ENCODE assay signal across 7 cellular contexts in genomic region chr15:68234520-68234919, GRCh38. TPM values are rescaled to one million over a fixed set of nuclear protein-coding genes. Genes with fewer than 3 reads are reported as not detected.
DNase-seq lines count a peak whose midpoint lies in the region; ATAC-seq, FAIRE-seq and TF ChIP-seq lines count a peak whose summit lies in the region.
"Not testable (repeated sequence)": the region's sequence is repeated elsewhere in the genome, so short reads cannot be mapped to it uniquely, and the experiment has no call there.

No MANE protein-coding gene starts in this region.

- peaks cover 14% of the 10 kb centered on the region for H3K9me3 Mint-ChIP-seq in nephron
- H3K9me3 Mint-ChIP-seq in type B pancreatic cell, result not testable (repeated sequence)

- not testable (repeated sequence) for H3K27ac ChIP-seq in SJCRH30; K562 (ENCODE audit: extremely low read depth, low read depth, low read length); HepG2 (ENCODE audit: extremely low read length, insufficient read depth, low read length); neuronal stem cell (replicated peaks; ENCODE audit: low read length)

- peaks cover 36% of the 10 kb centered on the region for H3K4me1 Mint-ChIP-seq in nephron
- peaks cover 35% of the 10 kb centered on the region for H3K4me1 Mint-ChIP-seq in type B pancreatic cell (ENCODE audit: unreplicated experiment)

- TF ChIP-seq EP300 in K562 (IDR thresholded peaks at IDR 0.05; ENCODE audit: low read length); HepG2 (IDR thresholded peaks at IDR 0.05; ENCODE audit: low read depth in 2 of 2, low read length in 2 of 2); HepG2 (CRISPR knock-in tag; IDR thresholded peaks at IDR 0.05; ENCODE audit: borderline replicate concordance): not testable (repeated sequence)

- H3K4me1 ChIP-seq in SJCRH30 (peaks cover 13% of the 10 kb centered on the region; the same call in 1 of the 2 replicates), K562 (replicated peaks in 1 of 2; ENCODE audit: control insufficient read depth in 2 of 2, insufficient read depth in 2 of 2, low read length in 2 of 2) (peaks cover 20 to 24% of the 10 kb centered on the region in 2 experiments), HepG2 (ENCODE audit: insufficient read depth, low read length) (peaks cover 54% of the 10 kb centered on the region)
- H3K4me1 ChIP-seq in neuronal stem cell (ENCODE audit: control insufficient read depth in 2 of 2, insufficient read depth in 1 of 2, low read depth in 1 of 2, low read length in 2 of 2), result not testable (repeated sequence)

- H2BK15ac ChIP-seq in neuronal stem cell (ENCODE audit: low read length), result not testable (repeated sequence)

- not testable (repeated sequence) for H3K79me1 ChIP-seq in neuronal stem cell (ENCODE audit: low read depth, low read length)

- H3K9me1 ChIP-seq in K562 (ENCODE audit: control insufficient read depth, insufficient read depth, low read length), result not testable (repeated sequence)

- not testable (repeated sequence) for H3K4ac ChIP-seq in neuronal stem cell (ENCODE audit: low read length)

- not testable (repeated sequence) for BruUV-seq in K562 (replicated peaks; lab: Mats Ljungman, UMichigan); HepG2 (replicated peaks; lab: Mats Ljungman, UMichigan)

- not testable (repeated sequence) for TF ChIP-seq CTCF in K562 (IDR thresholded peaks at IDR 0.05 in 2 of 3, conservative IDR thresholded peaks at IDR 0.05 in 1 of 3; ENCODE audit: insufficient read depth in 2 of 3, low read depth in 1 of 3, low read length in 3 of 3); HepG2 (CRISPR knock-in tag; IDR thresholded peaks at IDR 0.05); nephron (IDR thresholded peaks at IDR 0.05; ENCODE audit: unreplicated experiment in 3 of 3); type B pancreatic cell (conservative IDR thresholded peaks at IDR 0.05)

- not testable (repeated sequence) for H4K91ac ChIP-seq in neuronal stem cell (ENCODE audit: low read depth, low read length, poor library complexity)

- H3K4me3 ChIP-seq in SJCRH30 (peak overlapping the region; percentile 5; the same call in 1 of the 2 replicates), HepG2 (replicated peaks in 1 of 3; ENCODE audit: insufficient read depth in 1 of 3, low read depth in 2 of 3, low read length in 3 of 3) (peak overlapping the region in 2 of 3 experiments; percentile 20 to 22; a peak in 1 of 6 replicates)
- not testable (repeated sequence) for H3K4me3 ChIP-seq in K562; neuronal stem cell (ENCODE audit: low read length in 2 of 2)

- H4K20me1 ChIP-seq in K562 (replicated peaks; ENCODE audit: control insufficient read depth, insufficient read depth, low read length); HepG2 (ENCODE audit: insufficient read depth, low read length): not testable (repeated sequence)

- not testable (repeated sequence) for H2AK5ac ChIP-seq in neuronal stem cell (ENCODE audit: low read depth, low read length)

- not testable (repeated sequence) for H3K79me2 ChIP-seq in K562 (ENCODE audit: control insufficient read depth, insufficient read depth, low read length); HepG2 (ENCODE audit: insufficient read depth, low read length)

- intact Hi-C loops in K562 (cut with micrococcal nuclease); Right ventricle myocardium inferior (cut with DNase I): not testable (repeated sequence)
- intact Hi-C loops in HepG2 (cut with micrococcal nuclease; ENCODE audit: unreplicated experiment), result loop anchor here (5.0 kb wide), 1 partner anchor 43 kb away; the partner anchor contains the start of gene FEM1B

- H3K4me2 ChIP-seq in K562 (ENCODE audit: insufficient read depth, low read length), result peak overlapping the region; percentile 57
- peak overlapping the region; percentile 76 for H3K4me2 ChIP-seq in HepG2 (ENCODE audit: low read depth, low read length)
- H3K4me2 ChIP-seq in neuronal stem cell (ENCODE audit: insufficient read depth, low read length, poor library complexity, severe bottlenecking), result not testable (repeated sequence)

- H3K27ac Mint-ChIP-seq in nephron (peak overlapping the region; percentile 67 to 92 (median 75)), type B pancreatic cell (peak overlapping the region; percentile 36)

- not testable (repeated sequence) for H2BK12ac ChIP-seq in neuronal stem cell (ENCODE audit: low read length)

- peak overlapping the region in 1 of 3 experiments; percentile 73 for H3K4me3 Mint-ChIP-seq in nephron
- H3K4me3 Mint-ChIP-seq in type B pancreatic cell, result not testable (repeated sequence)

- TF ChIP-seq POLR2A in K562 (conservative IDR thresholded peaks at IDR 0.05); HepG2 (IDR thresholded peaks at IDR 0.05; ENCODE audit: insufficient read depth in 1 of 2, low read depth in 2 of 2, low read length in 2 of 2): not testable (repeated sequence)

- H3K36me3 Mint-ChIP-seq in nephron (ENCODE audit: low read depth); type B pancreatic cell: not testable (repeated sequence)

- 73% methylated on average over 9 of the region's 9 CpGs for WGBS in K562 (ENCODE audit: insufficient coverage, low coverage, missing lambda C conversion rate)
- WGBS in HepG2 (ENCODE audit: low lambda C conversion rate), result 62% methylated on average over 9 of the region's 9 CpGs
- no CpG with 5 or more reads among the region's 9 CpGs for WGBS in neuronal stem cell (ENCODE audit: extremely low coverage in 2 of 2, insufficient read length in 2 of 2, insufficient replicate concordance in 1 of 2), 2 donors

- ATAC-seq in K562, Right ventricle myocardium inferior, HepG2: not testable (repeated sequence)

- H3K9ac ChIP-seq in K562 (ENCODE audit: insufficient read depth in 1 of 2, low read depth in 2 of 2, low read length in 2 of 2), result 0 out of 4 replicates have a peak overlapping the region, but pooled peaks have one; percentile 1
- H3K9ac ChIP-seq in HepG2 (ENCODE audit: insufficient read depth, low read depth, low read length); neuronal stem cell (ENCODE audit: low read depth, low read length, poor library complexity): not testable (repeated sequence)

- H2BK5ac ChIP-seq in neuronal stem cell (ENCODE audit: low read length), result not testable (repeated sequence)

- POLR2A ChIA-PET in K562 (lab: Yijun Ruan, JAX), result interaction anchor here (2.2 kb wide), 1 partner anchor 19 kb away, joined by 8 read pairs; no protein-coding TSS in a partner anchor
- POLR2A ChIA-PET in HepG2 (lab: Yijun Ruan, JAX), result not testable (repeated sequence)

- not testable (repeated sequence) for FAIRE-seq in K562 (lab: Jason Lieb, UNC); HepG2 (lab: Jason Lieb, UNC)

- not testable (repeated sequence) for H3K18ac ChIP-seq in neuronal stem cell (ENCODE audit: low read length)

- H3K27me3 ChIP-seq in SJCRH30; K562 (ENCODE audit: control insufficient read depth in 2 of 2, insufficient read depth in 2 of 2, low read length in 2 of 2); HepG2 (ENCODE audit: control insufficient read depth in 1 of 2, insufficient read depth in 2 of 2, low read length in 2 of 2); neuronal stem cell (ENCODE audit: control insufficient read depth in 3 of 3, insufficient read depth in 3 of 3, low read depth in 1 of 3, low read length in 3 of 3): not testable (repeated sequence)

- in situ Hi-C loops in K562 (cut with MboI); HepG2 (cut with HindIII; ENCODE audit: extremely low pct_ligation_motif_present, low pct_unique_long_range_greater_than_20kb): not testable (repeated sequence)

- not testable (repeated sequence) for H3K27me3 Mint-ChIP-seq in nephron (ENCODE audit: low read depth); type B pancreatic cell

- not testable (repeated sequence) for H3K36me3 ChIP-seq in SJCRH30; K562 (ENCODE audit: control insufficient read depth, insufficient read depth, low read length); HepG2 (replicated peaks in 1 of 2; ENCODE audit: control insufficient read depth in 1 of 2, insufficient read depth in 2 of 2, low read length in 2 of 2); neuronal stem cell (replicated peaks in 1 of 2; ENCODE audit: control insufficient read depth in 2 of 2, insufficient read depth in 2 of 2, low read length in 2 of 2)

- not testable (repeated sequence) for H3K9me3 ChIP-seq in SJCRH30 (replicated peaks); K562 (replicated peaks; ENCODE audit: control insufficient read depth, insufficient read depth, low read depth, low read length); HepG2 (ENCODE audit: low read length); neuronal stem cell (replicated peaks in 1 of 2; ENCODE audit: control insufficient read depth in 2 of 2, insufficient read depth in 1 of 2, low read depth in 1 of 2, low read length in 2 of 2)

- CTCF ChIA-PET in K562 (lab: Yijun Ruan, JAX; ENCODE audit: low intra/inter-chr PET ratio), result interaction anchor here (0.6 kb wide), 1 partner anchor 641 kb away, joined by 3 read pairs; no protein-coding TSS in a partner anchor
- CTCF ChIA-PET in HepG2 (lab: Yijun Ruan, JAX; ENCODE audit: low intra/inter-chr PET ratio, low total read pairs), result not testable (repeated sequence)

- not testable (repeated sequence) for DNase-seq in SJCRH30; K562 (ENCODE audit: extremely low read depth in 1 of 4, low spot score in 3 of 4); HepG2 (ENCODE audit: low spot score); neuronal stem cell (ENCODE audit: low spot score); type B pancreatic cell (ENCODE audit: extremely low spot score, unreplicated experiment)
- DNase-seq in Right ventricle myocardium inferior (ENCODE audit: missing footprints), result peak; percentile 62

- H4K8ac ChIP-seq in neuronal stem cell (ENCODE audit: low read depth, low read length), result not testable (repeated sequence)

- H3K14ac ChIP-seq in neuronal stem cell (ENCODE audit: low read length), result not testable (repeated sequence)

- not testable (repeated sequence) for H3K23ac ChIP-seq in neuronal stem cell (ENCODE audit: low read depth, low read length, poor library complexity)

- TF ChIP-seq RAD21 in K562 (CRISPR knock-in tag; conservative IDR thresholded peaks at IDR 0.05 in 1 of 2, IDR thresholded peaks at IDR 0.05 in 1 of 2); HepG2 (CRISPR knock-in tag; IDR thresholded peaks at IDR 0.05): not testable (repeated sequence)

- not testable (repeated sequence) for H2BK120ac ChIP-seq in neuronal stem cell (ENCODE audit: low read depth, low read length)

- H2AFZ ChIP-seq in K562 (ENCODE audit: low read depth, low read length), result peak overlapping the region; percentile 71
- peak overlapping the region; percentile 92 for H2AFZ ChIP-seq in HepG2 (ENCODE audit: low read length)
- H2AFZ ChIP-seq in neuronal stem cell (ENCODE audit: low read length), result peak overlapping the region; percentile 68

RNA-seq across cellular contexts. Expression of gene CLN6, which starts 5.0 kb away (rescaled TPM):
- total RNA-seq in SJCRH30 (2014; rRNA removed; shearing (Covaris generic)), result 62.2 and 82.7 TPM in 2 replicates
- total RNA-seq in K562 (2011; cell fraction: chromatin; rRNA removed; ENCODE audit: low replicate concordance), result 161 and 267 TPM in 2 replicates
- total RNA-seq in K562 (2011; cell fraction: nucleolus; rRNA removed), result 171 and 189 TPM in 2 replicates
- total RNA-seq in K562 (2011; cell fraction: nucleoplasm; rRNA removed), result 182 and 254 TPM in 2 replicates
- 25.8 and 32.5 TPM in 2 replicates for total RNA-seq in K562 (2014; rRNA removed)
- 22.3 and 24.8 TPM in 2 replicates for total RNA-seq in K562 (2014; rRNA removed; fragmentation: Illumina TruSeq; extraction: Trizol)
- total RNA-seq in K562 (2015; rRNA removed; fragmentation: Illumina TruSeq; extraction: Trizol), result 34.8 and 39.3 TPM in 2 replicates
- total RNA-seq in K562 (2021), result 51.6 and 53.3 TPM in 2 replicates
- polyA plus RNA-seq in K562 (2011; rRNA removed), result 46.0 and 47.3 TPM in 2 replicates
- polyA plus RNA-seq in K562 (2011; cell fraction: cytosol; rRNA removed), result 70.0 and 134 TPM in 2 replicates
- 68.6 and 106 TPM in 2 replicates for polyA plus RNA-seq in K562 (2011; cell fraction: nucleus; rRNA removed)
- polyA plus RNA-seq in K562 (2012), result 36.7 and 38.9 TPM in 2 replicates
- polyA plus RNA-seq in K562 (2014; fragmentation: Illumina TruSeq; extraction: Trizol), result 42.6 and 49.8 TPM in 2 replicates
- under 1 TPM; 0.71 to 0.77 TPM for polyA plus RNA-seq in K562 (2014; fragmentation: Nextera tagmentation; extraction: Ambion mirVana)
- polyA plus RNA-seq in K562 (2014; rRNA removed), result 47.5 and 60.1 TPM in 2 replicates
- 60.0 and 111 TPM in 2 replicates for polyA minus RNA-seq in K562 (2011; rRNA and poly(A)+ RNA removed)
- 26.9 and 47.0 TPM in 2 replicates for polyA minus RNA-seq in K562 (2011; cell fraction: cytosol; rRNA and poly(A)+ RNA removed)
- polyA minus RNA-seq in K562 (2011; cell fraction: nucleus; rRNA and poly(A)+ RNA removed), result 38.7 and 49.0 TPM in 2 replicates
- 7.7 TPM for total RNA-seq in Right ventricle myocardium inferior
- total RNA-seq in HepG2 (2016; rRNA removed; fragmentation: Illumina TruSeq; extraction: Trizol), result 11.1 and 27.1 TPM in 2 replicates
- 8.6 and 9.6 TPM in 2 replicates for total RNA-seq in HepG2 (2016; cell fraction: cytosol; rRNA removed; fragmentation: Illumina TruSeq; extraction: Trizol; ENCODE audit: low read depth)
- 11.8 and 24.4 TPM in 2 replicates for total RNA-seq in HepG2 (2016; cell fraction: insoluble cytoplasmic fraction; rRNA removed; fragmentation: Illumina TruSeq; extraction: Trizol)
- total RNA-seq in HepG2 (2016; cell fraction: membrane; rRNA removed; fragmentation: Illumina TruSeq; extraction: Trizol), result 21.8 and 24.8 TPM in 2 replicates
- total RNA-seq in HepG2 (2016; cell fraction: nucleus; rRNA removed; fragmentation: Illumina TruSeq; extraction: Trizol), result 26.2 and 36.2 TPM in 2 replicates
- 24.9 and 26.6 TPM in 2 replicates for polyA plus RNA-seq in HepG2 (2011; rRNA removed)
- 16.8 and 20.7 TPM in 2 replicates for polyA plus RNA-seq in HepG2 (2011; cell fraction: cytosol; rRNA removed)
- 31.9 and 38.5 TPM in 2 replicates for polyA plus RNA-seq in HepG2 (2011; cell fraction: nucleus; rRNA removed)
- polyA plus RNA-seq in HepG2 (2012), result 11.0 and 11.8 TPM in 2 replicates
- 12.8 and 17.1 TPM in 2 replicates for polyA plus RNA-seq in HepG2 (2016; cell fraction: cytosol; fragmentation: Illumina TruSeq; extraction: Trizol; ENCODE audit: low read depth)
- polyA plus RNA-seq in HepG2 (2016; cell fraction: insoluble cytoplasmic fraction; fragmentation: Illumina TruSeq; extraction: Trizol; ENCODE audit: low read depth), result 18.2 and 20.3 TPM in 2 replicates
- polyA plus RNA-seq in HepG2 (2016; cell fraction: membrane; fragmentation: Illumina TruSeq; extraction: Trizol; ENCODE audit: low read depth), result 26.1 and 27.9 TPM in 2 replicates
- 66.1 and 79.6 TPM in 2 replicates for polyA plus RNA-seq in HepG2 (2016; cell fraction: nucleus; fragmentation: Illumina TruSeq; extraction: Trizol; ENCODE audit: insufficient read depth, low read depth)
- 97.2 and 431 TPM in 2 replicates for polyA minus RNA-seq in HepG2 (2011; rRNA and poly(A)+ RNA removed; ENCODE audit: low replicate concordance)
- polyA minus RNA-seq in HepG2 (2011; cell fraction: cytosol; rRNA and poly(A)+ RNA removed), result 10.3 and 11.8 TPM in 2 replicates
- polyA minus RNA-seq in HepG2 (2011; cell fraction: nucleus; rRNA and poly(A)+ RNA removed), result 22.3 and 29.9 TPM in 2 replicates
- polyA plus RNA-seq in neuronal stem cell (2013, experiment 1 of 2), result 19.2 TPM
- 19.5 TPM for polyA plus RNA-seq in neuronal stem cell (2013, experiment 2 of 2)
- total RNA-seq in type B pancreatic cell (ENCODE audit: low replicate concordance), result 29.5 and 43.0 TPM in 2 replicates

RNA-seq across cellular contexts. Expression of gene CALML4, which starts 29.4 kb away (rescaled TPM):
- 5.0 and 7.5 TPM in 2 replicates for total RNA-seq in SJCRH30 (2014; rRNA removed; shearing (Covaris generic))
- 41.4 and 49.7 TPM in 2 replicates for total RNA-seq in K562 (2011; cell fraction: chromatin; rRNA removed; ENCODE audit: low replicate concordance)
- 19.3 and 20.3 TPM in 2 replicates for total RNA-seq in K562 (2011; cell fraction: nucleolus; rRNA removed)
- 29.4 and 47.2 TPM in 2 replicates for total RNA-seq in K562 (2011; cell fraction: nucleoplasm; rRNA removed)
- total RNA-seq in K562 (2014; rRNA removed) (7.6 and 8.7 TPM in 2 replicates), K562 (2014; rRNA removed; fragmentation: Illumina TruSeq; extraction: Trizol) (15.5 and 19.8 TPM in 2 replicates), K562 (2015; rRNA removed; fragmentation: Illumina TruSeq; extraction: Trizol) (16.7 and 17.4 TPM in 2 replicates), K562 (2021) (6.3 and 6.5 TPM in 2 replicates), Right ventricle myocardium inferior (1.5 TPM), HepG2 (2016; rRNA removed; fragmentation: Illumina TruSeq; extraction: Trizol) (6.5 and 8.7 TPM in 2 replicates), type B pancreatic cell (ENCODE audit: low replicate concordance) (8.9 and 9.4 TPM in 2 replicates)
- polyA plus RNA-seq in K562 (2011; rRNA removed) (16.9 and 18.2 TPM in 2 replicates), K562 (2014; fragmentation: Illumina TruSeq; extraction: Trizol) (20.8 and 24.4 TPM in 2 replicates), K562 (2014; fragmentation: Nextera tagmentation; extraction: Ambion mirVana) (1 to 10 TPM; 2.8 to 3.8 TPM), K562 (2014; rRNA removed) (15.6 and 30.6 TPM in 2 replicates), HepG2 (2011; rRNA removed) (3.1 and 3.6 TPM in 2 replicates)
- polyA plus RNA-seq in K562 (2011; cell fraction: cytosol; rRNA removed), result 2.6 and 3.5 TPM in 2 replicates
- 11.0 and 16.7 TPM in 2 replicates for polyA plus RNA-seq in K562 (2011; cell fraction: nucleus; rRNA removed)
- polyA plus RNA-seq in K562 (2012), result 6.4 and 11.6 TPM in 2 replicates
- polyA minus RNA-seq in K562 (2011; rRNA and poly(A)+ RNA removed), result 6.1 and 7.6 TPM in 2 replicates
- polyA minus RNA-seq in K562 (2011; cell fraction: cytosol; rRNA and poly(A)+ RNA removed), result 0.73 and 1.2 TPM in 2 replicates
- 3.6 and 6.1 TPM in 2 replicates for polyA minus RNA-seq in K562 (2011; cell fraction: nucleus; rRNA and poly(A)+ RNA removed)
- 4.5 and 5.7 TPM in 2 replicates for total RNA-seq in HepG2 (2016; cell fraction: cytosol; rRNA removed; fragmentation: Illumina TruSeq; extraction: Trizol; ENCODE audit: low read depth)
- 7.8 and 8.1 TPM in 2 replicates for total RNA-seq in HepG2 (2016; cell fraction: insoluble cytoplasmic fraction; rRNA removed; fragmentation: Illumina TruSeq; extraction: Trizol)
- 6.1 and 7.2 TPM in 2 replicates for total RNA-seq in HepG2 (2016; cell fraction: membrane; rRNA removed; fragmentation: Illumina TruSeq; extraction: Trizol)
- 5.2 and 8.4 TPM in 2 replicates for total RNA-seq in HepG2 (2016; cell fraction: nucleus; rRNA removed; fragmentation: Illumina TruSeq; extraction: Trizol)
- polyA plus RNA-seq in HepG2 (2011; cell fraction: cytosol; rRNA removed), result 1.9 TPM in 2 replicates
- polyA plus RNA-seq in HepG2 (2011; cell fraction: nucleus; rRNA removed), result 5.0 and 6.7 TPM in 2 replicates
- 5.3 and 5.6 TPM in 2 replicates for polyA plus RNA-seq in HepG2 (2012)
- polyA plus RNA-seq in HepG2 (2016; cell fraction: cytosol; fragmentation: Illumina TruSeq; extraction: Trizol; ENCODE audit: low read depth), result 10.2 and 15.8 TPM in 2 replicates
- polyA plus RNA-seq in HepG2 (2016; cell fraction: insoluble cytoplasmic fraction; fragmentation: Illumina TruSeq; extraction: Trizol; ENCODE audit: low read depth), result 13.4 and 15.5 TPM in 2 replicates
- polyA plus RNA-seq in HepG2 (2016; cell fraction: membrane; fragmentation: Illumina TruSeq; extraction: Trizol; ENCODE audit: low read depth), result 10.9 and 14.1 TPM in 2 replicates
- 27.8 and 31.7 TPM in 2 replicates for polyA plus RNA-seq in HepG2 (2016; cell fraction: nucleus; fragmentation: Illumina TruSeq; extraction: Trizol; ENCODE audit: insufficient read depth, low read depth)
- polyA minus RNA-seq in HepG2 (2011; rRNA and poly(A)+ RNA removed; ENCODE audit: low replicate concordance), result 1.6 and 5.3 TPM in 2 replicates
- polyA minus RNA-seq in HepG2 (2011; cell fraction: cytosol; rRNA and poly(A)+ RNA removed), result 0.20 and 0.62 TPM in 2 replicates
- 4.9 and 5.2 TPM in 2 replicates for polyA minus RNA-seq in HepG2 (2011; cell fraction: nucleus; rRNA and poly(A)+ RNA removed)
- 26.8 TPM for polyA plus RNA-seq in neuronal stem cell (2013, experiment 1 of 2)
- 28.4 TPM for polyA plus RNA-seq in neuronal stem cell (2013, experiment 2 of 2)

RNA-seq across cellular contexts. Expression of gene FEM1B, which starts 43.0 kb away (rescaled TPM):
- total RNA-seq in SJCRH30 (2014; rRNA removed; shearing (Covaris generic)), result 63.3 and 67.0 TPM in 2 replicates
- 56.6 and 67.0 TPM in 2 replicates for total RNA-seq in K562 (2011; cell fraction: chromatin; rRNA removed; ENCODE audit: low replicate concordance)
- 22.5 and 38.2 TPM in 2 replicates for total RNA-seq in K562 (2011; cell fraction: nucleolus; rRNA removed)
- total RNA-seq in K562 (2011; cell fraction: nucleoplasm; rRNA removed), result 31.6 and 32.1 TPM in 2 replicates
- 18.0 and 19.7 TPM in 2 replicates for total RNA-seq in K562 (2014; rRNA removed)
- total RNA-seq in K562 (2014; rRNA removed; fragmentation: Illumina TruSeq; extraction: Trizol), result 35.3 and 40.3 TPM in 2 replicates
- total RNA-seq in K562 (2015; rRNA removed; fragmentation: Illumina TruSeq; extraction: Trizol), result 30.4 and 34.7 TPM in 2 replicates
- total RNA-seq in K562 (2021), result 32.2 and 42.1 TPM in 2 replicates
- polyA plus RNA-seq in K562 (2011; rRNA removed), result 58.3 and 61.6 TPM in 2 replicates
- polyA plus RNA-seq in K562 (2011; cell fraction: cytosol; rRNA removed), result 24.2 and 31.0 TPM in 2 replicates
- 36.5 and 41.2 TPM in 2 replicates for polyA plus RNA-seq in K562 (2011; cell fraction: nucleus; rRNA removed)
- 14.2 and 14.3 TPM in 2 replicates for polyA plus RNA-seq in K562 (2012)
- polyA plus RNA-seq in K562 (2014; fragmentation: Illumina TruSeq; extraction: Trizol), result 20.1 and 22.3 TPM in 2 replicates
- polyA plus RNA-seq in K562 (2014; fragmentation: Nextera tagmentation; extraction: Ambion mirVana), result 1 to 10 TPM; 5.9 to 6.5 TPM
- polyA plus RNA-seq in K562 (2014; rRNA removed), result 12.0 and 14.0 TPM in 2 replicates
- polyA minus RNA-seq in K562 (2011; rRNA and poly(A)+ RNA removed), result 182 and 215 TPM in 2 replicates
- 79.5 and 101 TPM in 2 replicates for polyA minus RNA-seq in K562 (2011; cell fraction: cytosol; rRNA and poly(A)+ RNA removed)
- polyA minus RNA-seq in K562 (2011; cell fraction: nucleus; rRNA and poly(A)+ RNA removed), result 19.3 and 38.7 TPM in 2 replicates
- 48.9 TPM for total RNA-seq in Right ventricle myocardium inferior
- 38.1 and 41.2 TPM in 2 replicates for total RNA-seq in HepG2 (2016; rRNA removed; fragmentation: Illumina TruSeq; extraction: Trizol)
- total RNA-seq in HepG2 (2016; cell fraction: cytosol; rRNA removed; fragmentation: Illumina TruSeq; extraction: Trizol; ENCODE audit: low read depth), result 1.8 and 3.1 TPM in 2 replicates
- total RNA-seq in HepG2 (2016; cell fraction: insoluble cytoplasmic fraction; rRNA removed; fragmentation: Illumina TruSeq; extraction: Trizol), result 30.7 and 45.0 TPM in 2 replicates
- 14.6 and 17.1 TPM in 2 replicates for total RNA-seq in HepG2 (2016; cell fraction: membrane; rRNA removed; fragmentation: Illumina TruSeq; extraction: Trizol)
- 28.2 and 28.4 TPM in 2 replicates for total RNA-seq in HepG2 (2016; cell fraction: nucleus; rRNA removed; fragmentation: Illumina TruSeq; extraction: Trizol)
- 40.0 and 40.3 TPM in 2 replicates for polyA plus RNA-seq in HepG2 (2011; rRNA removed)
- polyA plus RNA-seq in HepG2 (2011; cell fraction: cytosol; rRNA removed), result 19.1 and 23.6 TPM in 2 replicates
- polyA plus RNA-seq in HepG2 (2011; cell fraction: nucleus; rRNA removed), result 21.4 and 22.7 TPM in 2 replicates
- polyA plus RNA-seq in HepG2 (2012), result 16.6 and 17.3 TPM in 2 replicates
- 0.72 and 0.80 TPM in 2 replicates for polyA plus RNA-seq in HepG2 (2016; cell fraction: cytosol; fragmentation: Illumina TruSeq; extraction: Trizol; ENCODE audit: low read depth)
- 19.0 and 20.2 TPM in 2 replicates for polyA plus RNA-seq in HepG2 (2016; cell fraction: insoluble cytoplasmic fraction; fragmentation: Illumina TruSeq; extraction: Trizol; ENCODE audit: low read depth)
- polyA plus RNA-seq in HepG2 (2016; cell fraction: membrane; fragmentation: Illumina TruSeq; extraction: Trizol; ENCODE audit: low read depth), result 4.2 and 4.6 TPM in 2 replicates
- polyA plus RNA-seq in HepG2 (2016; cell fraction: nucleus; fragmentation: Illumina TruSeq; extraction: Trizol; ENCODE audit: insufficient read depth, low read depth), result 19.1 and 25.5 TPM in 2 replicates
- polyA minus RNA-seq in HepG2 (2011; rRNA and poly(A)+ RNA removed; ENCODE audit: low replicate concordance), result 110 and 233 TPM in 2 replicates
- polyA minus RNA-seq in HepG2 (2011; cell fraction: cytosol; rRNA and poly(A)+ RNA removed), result 70.9 and 90.9 TPM in 2 replicates
- polyA minus RNA-seq in HepG2 (2011; cell fraction: nucleus; rRNA and poly(A)+ RNA removed), result 58.1 and 77.1 TPM in 2 replicates
- 27.6 TPM for polyA plus RNA-seq in neuronal stem cell (2013, experiment 1 of 2)
- 28.3 TPM for polyA plus RNA-seq in neuronal stem cell (2013, experiment 2 of 2)
- total RNA-seq in type B pancreatic cell (ENCODE audit: low replicate concordance), result 54.2 and 63.1 TPM in 2 replicates
